ENCODE assay signal across 1 cellular context in genomic region chr10:71466330-71466729, GRCh38.
TF ChIP-seq lines count a peak whose summit lies in the region.

No MANE protein-coding gene starts in this region.

TF ChIP-seq in neural cell, 6 proteins besides CTCF, POLR2A, EP300 and RAD21 (continued from another document):
- TF ChIP-seq REST (IDR thresholded peaks at IDR 0.05; ENCODE audit: borderline replicate concordance), result no peak
TF ChIP-seq in neural cell: peak in this region for 0.
